In genomic region chr7:986766-987722, GRCh38 we compare ENCODE assay signal across 21 cellular contexts. TPM values are rescaled to one million over a fixed set of nuclear protein-coding genes. Genes with fewer than 3 reads are reported as not detected.
"Had no signal": no experiment of that assay in that cellular context is flagged by ENCODE, and none has a peak within 500 bp of the region (broad histone marks: within the 10 kb centered on the region; RNA-seq: fewer than 3 reads in every experiment).

No MANE protein-coding gene starts in this region.

- H3K27me3 ChIP-seq: cardiac muscle cell had no signal

- H3K9me3 ChIP-seq: esophagus squamous epithelium, mucosa of descending colon, suprapubic skin had no signal

- H3K4me3 ChIP-seq: cardiac muscle cell, esophagus squamous epithelium, mucosa of descending colon, suprapubic skin had no signal

- H3K27me3 Mint-ChIP-seq: progenitor cell of endocrine pancreas, type B pancreatic cell had no signal

- H3K4me1 Mint-ChIP-seq: activated CD4-positive, alpha-beta T cell treated with anti-CD3 and anti-CD28 coated beads, Interleukin-2, amount 10 ng/mL, durations not matched to agents 7 days and 5 days; activated naive CD8-positive, alpha-beta T cell treated with anti-CD3 and anti-CD28 coated beads for 36 hours; immature natural killer cell had no signal

- H3K4me3 Mint-ChIP-seq: activated CD4-positive, alpha-beta T cell treated with anti-CD3 and anti-CD28 coated beads, Interleukin-2, amount 10 ng/mL, durations not matched to agents 7 days and 5 days; activated naive CD8-positive, alpha-beta T cell treated with anti-CD3 and anti-CD28 coated beads for 36 hours; immature natural killer cell; naive thymus-derived CD8-positive, alpha-beta T cell; type B pancreatic cell had no signal

- DNase-seq: activated CD4-positive, alpha-beta T cell treated with anti-CD3 and anti-CD28 coated beads, Interleukin-2, amount 10 ng/mL, durations not matched to agents 7 days and 5 days; activated CD4-positive, CD25-positive, alpha-beta regulatory T cell; activated naive CD8-positive, alpha-beta T cell treated with anti-CD3 and anti-CD28 coated beads for 36 hours; activated T-cell treated with anti-CD3 and anti-CD28 coated beads for 4 hours; esophagus squamous epithelium; immature natural killer cell; left colon; mucosa of descending colon; naive thymus-derived CD8-positive, alpha-beta T cell; occipital lobe; stimulated activated CD4-positive, alpha-beta T cell treated with anti-CD3 and anti-CD28 coated beads, Interleukin-2, amount 100 ng/mL, for 24 hours; stimulated activated naive CD4-positive, alpha-beta T cell; T-helper 2 cell had no signal

- H3K36me3 Mint-ChIP-seq: activated naive CD8-positive, alpha-beta T cell treated with anti-CD3 and anti-CD28 coated beads for 36 hours; immature natural killer cell; naive thymus-derived CD8-positive, alpha-beta T cell; type B pancreatic cell had no signal

- ATAC-seq: naive thymus-derived CD8-positive, alpha-beta T cell had no signal

- H3K36me3 ChIP-seq: cardiac muscle cell, esophagus squamous epithelium, suprapubic skin had no signal

- H3K27ac Mint-ChIP-seq: activated CD4-positive, alpha-beta T cell treated with anti-CD3 and anti-CD28 coated beads, Interleukin-2, amount 10 ng/mL, durations not matched to agents 7 days and 5 days; activated naive CD8-positive, alpha-beta T cell treated with anti-CD3 and anti-CD28 coated beads for 36 hours; immature natural killer cell; naive thymus-derived CD8-positive, alpha-beta T cell; progenitor cell of endocrine pancreas; type B pancreatic cell had no signal

- H3K27ac ChIP-seq: cardiac muscle cell, esophagus squamous epithelium, suprapubic skin had no signal

- H3K9me3 Mint-ChIP-seq: activated CD4-positive, alpha-beta T cell treated with anti-CD3 and anti-CD28 coated beads, Interleukin-2, amount 10 ng/mL, durations not matched to agents 7 days and 5 days; activated naive CD8-positive, alpha-beta T cell treated with anti-CD3 and anti-CD28 coated beads for 36 hours; naive thymus-derived CD8-positive, alpha-beta T cell; type B pancreatic cell had no signal

RNA-seq across cellular contexts. Expression of gene CYP2W1, which starts 4.1 kb away (rescaled TPM):
- total RNA-seq: activated CD4-positive, alpha-beta T cell treated with anti-CD3 and anti-CD28 coated beads, Interleukin-2, amount 10 ng/mL, durations not matched to agents 7 days and 5 days; activated CD8-positive, alpha-beta memory T cell treated with anti-CD3 and anti-CD28 coated beads for 36 hours; activated naive CD8-positive, alpha-beta T cell treated with anti-CD3 and anti-CD28 coated beads for 36 hours; astrocyte; mammary epithelial cell; naive thymus-derived CD8-positive, alpha-beta T cell; occipital lobe; right cardiac atrium had no signal
